25 cellular contexts compared by ENCODE assay signal in genomic region chr7:85232068-85232467, GRCh38.
"Had no signal": no experiment of that assay in that cellular context is flagged by ENCODE, and none has a peak within 500 bp of the region (broad histone marks: within the 10 kb centered on the region; RNA-seq: fewer than 3 reads in every experiment).

No MANE protein-coding gene starts in this region.

- FAIRE-seq: bronchial epithelial cell, TTC549 had no signal

- H3K4me1 ChIP-seq: SJCRH30 had no signal

- H3K4me3 ChIP-seq: MG63, SJCRH30, SK-N-MC had no signal

- H3K36me3 ChIP-seq: MG63, SJCRH30 had no signal

- DNase-seq: activated CD4-positive, alpha-beta T cell treated with anti-CD3 and anti-CD28 coated beads for 36 hours; activated CD4-positive, alpha-beta T cell treated with anti-CD3 and anti-CD28 coated beads, Interleukin-2, amount 10 ng/mL, durations not matched to agents 7 days and 5 days; activated CD4-positive, alpha-beta T cell treated with anti-CD3 and anti-CD28 coated beads, Interleukin-2, amount 50 U/mL, for 48 hours; activated CD8-positive, alpha-beta T cell treated with anti-CD3 and anti-CD28 coated beads, Interleukin-2, amount 10 ng/mL, durations not matched to agents 7 days and 5 days; activated gamma-delta T cell; activated naive CD4-positive, alpha-beta T cell treated with Interleukin-2 at 50 U/mL for 16 hours; activated naive CD8-positive, alpha-beta T cell treated with anti-CD3 and anti-CD28 coated beads, Interleukin-2, amount 10 ng/mL, durations not matched to agents 7 days and 5 days; activated T-cell treated with anti-CD3 and anti-CD28 coated beads, Interleukin-2, amount 50 U/mL, for 24 hours; Kasumi-1; MG63; NCI-H1048; NCI-H1105 treated with DMSO at 0.1 percent for 48 hours; NCI-H1436; NCI-H1694 treated with DMSO at 0.1 percent for 48 hours; NCI-H2029; NCI-H345; NCI-H524 treated with DMSO at 0.1 percent for 48 hours; SHP77; SJCRH30 had no signal

- H3K27ac ChIP-seq: SJCRH30, SK-N-MC had no signal

- H3K9me3 ChIP-seq: MG63, SJCRH30 had no signal

- ATAC-seq: activated CD4-positive, alpha-beta T cell treated with anti-CD3 and anti-CD28 coated beads for 36 hours; activated CD4-positive, CD25-positive, alpha-beta regulatory T cell treated with anti-CD3 and anti-CD28 coated beads, Interleukin-2, amount 50 U/mL, for 24 hours; activated CD8-positive, alpha-beta T cell treated with anti-CD3 and anti-CD28 coated beads, Interleukin-2, amount 10 ng/mL, durations not matched to agents 7 days and 5 days; Panc1; WTC11 had no signal
